Comparison of ENCODE assay signal across 27 cellular contexts in genomic region chr6:51915098-51915497, GRCh38.
"Had no signal": no experiment of that assay in that cellular context is flagged by ENCODE, and none has a peak within 500 bp of the region (broad histone marks: within the 10 kb centered on the region; RNA-seq: fewer than 3 reads in every experiment).

No MANE protein-coding gene starts in this region.

- H3K27me3 ChIP-seq: pancreas, tibial nerve, uterus had no signal

- H3K9me3 ChIP-seq: pancreas, prostate gland, uterus had no signal

- FAIRE-seq: keratinocyte, pancreas had no signal

- H3K4me1 ChIP-seq: lower lobe of right lung, pancreas, prostate gland, tibial nerve, uterus had no signal

- ATAC-seq: left cardiac atrium; left lobe of liver; left ventricle myocardium superior; lower lobe of right lung; naive thymus-derived CD8-positive, alpha-beta T cell; pancreas; right cardiac atrium; stimulated activated memory B cell treated with anti-CD40 and anti-IgM and Interleukin-4, amounts not matched to agents 10 μg/mL and 1 μg/mL and 100 μg/mL, for 72 hours; stimulated activated naive CD8-positive, alpha-beta T cell treated with anti-CD3 and anti-CD28 coated beads, Interleukin-15, amount 100 ng/mL, for 72 hours had no signal

- H3K4me2 ChIP-seq: smooth muscle cell had no signal

- H3K27ac ChIP-seq: lower lobe of right lung, pancreas, prostate gland, tibial nerve, uterus had no signal

- H3K4me3 ChIP-seq: lower lobe of right lung, pancreas, prostate gland, smooth muscle cell, tibial nerve, uterus had no signal

- DNase-seq: hippocampal formation; kidney glomerular epithelial cell; left cardiac atrium; left ventricle myocardium superior; lower lobe of right lung; mammary epithelial cell; mesenchymal stem cell; naive thymus-derived CD8-positive, alpha-beta T cell; nucleus accumbens; pancreas; posterior cingulate gyrus; retina; right cardiac atrium; stimulated activated CD4-positive, alpha-beta T cell treated with anti-CD3 and anti-CD28 coated beads, Interleukin-1b, Interleukin-23, amount 100 ng/mL, for 48 hours; stimulated activated CD4-positive, alpha-beta T cell treated with anti-CD3 and anti-CD28 coated beads, Interleukin-2, amount 100 ng/mL, for 48 hours; stimulated activated CD4-positive, alpha-beta T cell treated with anti-CD3 and anti-CD28 coated beads, Interleukin-4, amount 100 ng/mL, for 4 hours; stimulated activated CD8-positive, alpha-beta memory T cell treated with anti-CD3 and anti-CD28 coated beads, Interleukin-4, amount 100 ng/mL, for 48 hours; stimulated activated naive CD4-positive, alpha-beta T cell treated with Interleukin-2 at 50 U/mL for 16 hours; stimulated activated naive CD8-positive, alpha-beta T cell treated with anti-CD3 and anti-CD28 coated beads, Interleukin-15, amount 100 ng/mL, for 72 hours; substantia nigra; uterus had no signal

- H3K36me3 ChIP-seq: lower lobe of right lung, prostate gland, tibial nerve, uterus had no signal
